18 cellular contexts compared by ENCODE assay signal in genomic region chr5:180302256-180302655, GRCh38. TPM values are rescaled to one million over a fixed set of nuclear protein-coding genes. Genes with fewer than 3 reads are reported as not detected.
DNase-seq lines count a peak whose midpoint lies in the region; ATAC-seq and TF ChIP-seq lines count a peak whose summit lies in the region.
"Had no signal": no experiment of that assay in that cellular context is flagged by ENCODE, and none has a peak within 500 bp of the region (broad histone marks: within the 10 kb centered on the region; RNA-seq: fewer than 3 reads in every experiment).

No MANE protein-coding gene starts in this region.

- no peak overlapping the region for H2BK5ac ChIP-seq in trophoblast cell (ENCODE audit: low read depth, low read length, poor library complexity)
- no peak overlapping the region for H2BK5ac ChIP-seq in neuronal stem cell (ENCODE audit: low read length)

- H3K27ac Mint-ChIP-seq in naive thymus-derived CD4-positive, alpha-beta T cell = no peak overlapping the region
- H3K27ac Mint-ChIP-seq: CD4-positive, alpha-beta memory T cell; GM23338; H9 had no signal

- H3K9ac ChIP-seq in PC-3 (ENCODE audit: low read length) = 0 out of 2 replicates have a peak overlapping the region, but pooled peaks have one; percentile 20
- no peak overlapping the region for H3K9ac ChIP-seq in trophoblast cell (ENCODE audit: low read length)
- no peak overlapping the region for H3K9ac ChIP-seq in neuronal stem cell (ENCODE audit: low read depth, low read length, poor library complexity)

- H3K9me3 ChIP-seq in PC-3 (ENCODE audit: low read length) (no peaks in the 10 kb centered on the region), trophoblast cell (ENCODE audit: insufficient read depth, low read depth, low read length) (no peaks in the 10 kb centered on the region), neuronal stem cell (replicated peaks in 1 of 2; ENCODE audit: control insufficient read depth in 2 of 2, insufficient read depth in 1 of 2, low read depth in 1 of 2, low read length in 2 of 2) (peaks cover 0 to 4% of the 10 kb centered on the region in 2 donors)
- no peaks in the 10 kb centered on the region for H3K9me3 ChIP-seq in naive thymus-derived CD4-positive, alpha-beta T cell (ENCODE audit: control insufficient read depth in 2 of 3, low read length in 3 of 3)

- H3K14ac ChIP-seq in trophoblast cell (ENCODE audit: low read length) = no peak overlapping the region
- no peak overlapping the region for H3K14ac ChIP-seq in neuronal stem cell (ENCODE audit: low read length)

- peak; percentile 94 for ATAC-seq in PC-3
- ATAC-seq in naive thymus-derived CD4-positive, alpha-beta T cell = no peak
- no peak for ATAC-seq in HG03457 (IDR thresholded peaks at IDR 0.05; ENCODE audit: unreplicated experiment)
- ATAC-seq: GM23338, HCT116 had no signal

- H3K36me3 ChIP-seq in PC-3 (ENCODE audit: low read depth, low read length) (no peaks in the 10 kb centered on the region), trophoblast cell (ENCODE audit: control insufficient read depth in 1 of 2, insufficient read depth in 2 of 2, low read length in 2 of 2) (no peaks in the 10 kb centered on the region), neuronal stem cell (replicated peaks in 1 of 2; ENCODE audit: control insufficient read depth in 2 of 2, insufficient read depth in 2 of 2, low read length in 2 of 2) (peaks cover 27 to 49% of the 10 kb centered on the region in 2 donors)
- no peaks in the 10 kb centered on the region for H3K36me3 ChIP-seq in naive thymus-derived CD4-positive, alpha-beta T cell (ENCODE audit: control insufficient read depth in 2 of 3, insufficient read depth in 3 of 3, low read length in 3 of 3)

- DNase-seq in NCI-H146 (lab: John Stamatoyannopoulos, UW) (peak; percentile 14), PC-3 (peak; percentile 51), coronary artery (ENCODE audit: low spot score) (peak; percentile 43), trophoblast cell (peak; percentile 56 to 70), neuronal stem cell (ENCODE audit: low spot score) (no peak), SIG-M5 (lab: John Stamatoyannopoulos, UW) (no peak)
- no peak for DNase-seq in naive thymus-derived CD4-positive, alpha-beta T cell
- DNase-seq: C1 segment of cervical spinal cord; Calu3; CD4-positive, alpha-beta memory T cell; COR-L47; DMS53; DMS79 treated with DMSO at 0.1 percent for 48 hours; GF-D8; H9 had no signal

- H3K79me1 ChIP-seq in trophoblast cell (ENCODE audit: low read length) = no peaks in the 10 kb centered on the region
- no peaks in the 10 kb centered on the region for H3K79me1 ChIP-seq in neuronal stem cell (ENCODE audit: low read depth, low read length)

- H2AFZ ChIP-seq in PC-3 (ENCODE audit: low read length) (no peak overlapping the region), trophoblast cell (ENCODE audit: insufficient read depth, low read length, poor library complexity) (no peak overlapping the region), neuronal stem cell (ENCODE audit: low read length) (no peak overlapping the region)
- H2AFZ ChIP-seq: GM23338 had no signal

- H3K79me2 ChIP-seq in PC-3 (ENCODE audit: low read length) (no peaks in the 10 kb centered on the region), trophoblast cell (ENCODE audit: control insufficient read depth, insufficient read depth, low read length, poor library complexity) (no peaks in the 10 kb centered on the region)

- H3F3A ChIP-seq in PC-3 (ENCODE audit: low read length, unreplicated experiment) = no peaks in the 10 kb centered on the region

- peaks cover 0 to 12% (median 0%) of the 10 kb centered on the region in 5 donors for H3K27me3 Mint-ChIP-seq in naive thymus-derived CD4-positive, alpha-beta T cell

- H3K27me3 ChIP-seq in PC-3 (ENCODE audit: low read length) (no peaks in the 10 kb centered on the region), trophoblast cell (ENCODE audit: insufficient read depth, low read length) (no peaks in the 10 kb centered on the region), neuronal stem cell (ENCODE audit: control insufficient read depth in 3 of 3, insufficient read depth in 3 of 3, low read depth in 1 of 3, low read length in 3 of 3) (no peaks in the 10 kb centered on the region)
- H3K27me3 ChIP-seq in naive thymus-derived CD4-positive, alpha-beta T cell (ENCODE audit: control insufficient read depth in 2 of 2, insufficient read depth in 2 of 2, low read length in 2 of 2) = no peaks in the 10 kb centered on the region

- no peaks in the 10 kb centered on the region for H4K20me1 ChIP-seq in PC-3 (ENCODE audit: low read length)

- no CpG with 5 or more reads among the region's 10 CpGs for WGBS in trophoblast cell (ENCODE audit: extremely low coverage, insufficient coverage, insufficient read length)
- no CpG with 5 or more reads among the region's 10 CpGs for WGBS in neuronal stem cell (ENCODE audit: extremely low coverage in 2 of 2, insufficient read length in 2 of 2, insufficient replicate concordance in 1 of 2), 2 donors

- H2BK12ac ChIP-seq in trophoblast cell (ENCODE audit: low read length) = no peak overlapping the region
- H2BK12ac ChIP-seq in neuronal stem cell (ENCODE audit: low read length) = no peak overlapping the region

- peak overlapping the region; percentile 72 for H3K4me2 ChIP-seq in PC-3 (ENCODE audit: low read length)
- no peak overlapping the region for H3K4me2 ChIP-seq in trophoblast cell (ENCODE audit: low read length)
- H3K4me2 ChIP-seq in neuronal stem cell (ENCODE audit: insufficient read depth, low read length, poor library complexity, severe bottlenecking) = no peak overlapping the region
- H3K4me2 ChIP-seq: GM23338 had no signal

- no peaks in the 10 kb centered on the region for H3K9me3 Mint-ChIP-seq in naive thymus-derived CD4-positive, alpha-beta T cell
- H3K9me3 Mint-ChIP-seq: CD4-positive, alpha-beta memory T cell; H9 had no signal

- peaks cover 0 to 4% (median 0%) of the 10 kb centered on the region in 7 donors for H3K4me1 Mint-ChIP-seq in naive thymus-derived CD4-positive, alpha-beta T cell
- H3K4me1 Mint-ChIP-seq: CD4-positive, alpha-beta memory T cell had no signal

- H2AK5ac ChIP-seq in trophoblast cell (ENCODE audit: low read length) (no peak overlapping the region), neuronal stem cell (ENCODE audit: low read depth, low read length) (no peak overlapping the region)

- no peak overlapping the region for H4K8ac ChIP-seq in trophoblast cell (ENCODE audit: low read depth, low read length)
- no peak overlapping the region for H4K8ac ChIP-seq in neuronal stem cell (ENCODE audit: low read depth, low read length)

- no peak overlapping the region for H4K12ac ChIP-seq in trophoblast cell (ENCODE audit: low read depth, low read length)

- 0 out of 2 replicates have a peak overlapping the region, but pooled peaks have one; percentile 38 for H3K4me3 ChIP-seq in PC-3 (ENCODE audit: low read length)
- H3K4me3 ChIP-seq in coronary artery = no peak overlapping the region
- no peak overlapping the region for H3K4me3 ChIP-seq in trophoblast cell (ENCODE audit: low read depth, low read length)
- H3K4me3 ChIP-seq in neuronal stem cell (ENCODE audit: low read length in 2 of 2) = no peak overlapping the region
- no peak overlapping the region for H3K4me3 ChIP-seq in naive thymus-derived CD4-positive, alpha-beta T cell (ENCODE audit: low read length)
- H3K4me3 ChIP-seq: GM23338 had no signal

- H3K23ac ChIP-seq in trophoblast cell (ENCODE audit: low read length) (no peak overlapping the region), neuronal stem cell (ENCODE audit: low read depth, low read length, poor library complexity) (no peak overlapping the region)

- BruUV-seq in PC-3 (replicated peaks; lab: Mats Ljungman, UMichigan) = no TSS peak

- POLR2A ChIA-PET in PC-3 (lab: Charles Lee; ENCODE audit: unreplicated experiment) = no interaction called here
- POLR2A ChIA-PET in naive thymus-derived CD4-positive, alpha-beta T cell (lab: Charles Lee) = no interaction called here

- CTCF ChIA-PET in PC-3 (lab: Charles Lee) = no interaction called here
- CTCF ChIA-PET in naive thymus-derived CD4-positive, alpha-beta T cell (lab: Charles Lee) = no interaction called here

- H2BK15ac ChIP-seq in neuronal stem cell (ENCODE audit: low read length) = no peak overlapping the region

- H3K4me1 ChIP-seq in PC-3 (ENCODE audit: insufficient read depth, low read length) (no peaks in the 10 kb centered on the region), trophoblast cell (ENCODE audit: control insufficient read depth in 1 of 2, insufficient read depth in 2 of 2, low read length in 2 of 2) (no peaks in the 10 kb centered on the region), neuronal stem cell (ENCODE audit: control insufficient read depth in 2 of 2, insufficient read depth in 1 of 2, low read depth in 1 of 2, low read length in 2 of 2) (no peaks in the 10 kb centered on the region)
- no peaks in the 10 kb centered on the region for H3K4me1 ChIP-seq in naive thymus-derived CD4-positive, alpha-beta T cell (ENCODE audit: control insufficient read depth in 2 of 2, insufficient read depth in 2 of 2, low read length in 2 of 2)

- no peaks in the 10 kb centered on the region for H3K9me2 ChIP-seq in PC-3 (replicated peaks; ENCODE audit: low read length)

- H2BK120ac ChIP-seq in trophoblast cell (ENCODE audit: insufficient read depth, low read length, poor library complexity) = no peak overlapping the region
- H2BK120ac ChIP-seq in neuronal stem cell (ENCODE audit: low read depth, low read length) = no peak overlapping the region

- H3K27ac ChIP-seq in PC-3 (ENCODE audit: low read length) (peak overlapping the region; percentile 41; the same call in 1 of the 2 replicates), coronary artery (no peak overlapping the region), trophoblast cell (ENCODE audit: low read depth, low read length) (no peak overlapping the region), neuronal stem cell (replicated peaks; ENCODE audit: low read length) (no peak overlapping the region)
- no peak overlapping the region for H3K27ac ChIP-seq in naive thymus-derived CD4-positive, alpha-beta T cell (ENCODE audit: low read depth, low read length)

- H3K4ac ChIP-seq in trophoblast cell (ENCODE audit: low read depth, low read length) (no peak overlapping the region), neuronal stem cell (ENCODE audit: low read length) (no peak overlapping the region)

- H3K18ac ChIP-seq in trophoblast cell (ENCODE audit: low read length) = no peak overlapping the region
- H3K18ac ChIP-seq in neuronal stem cell (ENCODE audit: low read length) = no peak overlapping the region

- H4K91ac ChIP-seq in trophoblast cell (ENCODE audit: low read depth, low read length) = no peak overlapping the region
- H4K91ac ChIP-seq in neuronal stem cell (ENCODE audit: low read depth, low read length, poor library complexity) = no peak overlapping the region

- H3K36me3 Mint-ChIP-seq in naive thymus-derived CD4-positive, alpha-beta T cell = no peaks in the 10 kb centered on the region
- H3K36me3 Mint-ChIP-seq: CD4-positive, alpha-beta memory T cell had no signal

- TF ChIP-seq CTCF in PC-3 (conservative IDR thresholded peaks at IDR 0.05; ENCODE audit: low read depth, low read length) (no peak), coronary artery (IDR thresholded peaks at IDR 0.05) (no peak)

- intact Hi-C loops in PC-3 (cut with micrococcal nuclease) = no loop called here
- intact Hi-C loops in naive thymus-derived CD4-positive, alpha-beta T cell (cut with micrococcal nuclease) = no loop called here

- no peak overlapping the region for H3K4me3 Mint-ChIP-seq in naive thymus-derived CD4-positive, alpha-beta T cell
- H3K4me3 Mint-ChIP-seq: CD4-positive, alpha-beta memory T cell; GM23338; H9 had no signal

RNA-seq across cellular contexts. Expression of gene MAPK9, which starts 10.4 kb away (rescaled TPM):
- total RNA-seq in PC-3 (2014; rRNA removed) = 26.5 and 35.9 TPM in 2 replicates
- 35.7 and 36.2 TPM in 2 replicates for polyA plus RNA-seq in trophoblast cell (2013)
- polyA plus RNA-seq in neuronal stem cell (2013, experiment 1 of 2) = 19.1 TPM
- polyA plus RNA-seq in neuronal stem cell (2013, experiment 2 of 2) = 20.1 TPM
- 10 to 100 TPM; 25.7 to 41.4 (median 31.2) TPM for total RNA-seq in naive thymus-derived CD4-positive, alpha-beta T cell
- 10 to 100 TPM; 14.7 to 18.0 TPM for polyA plus RNA-seq in naive thymus-derived CD4-positive, alpha-beta T cell

RNA-seq across cellular contexts. Expression of gene GFPT2, which starts 50.9 kb away (rescaled TPM):
- total RNA-seq in PC-3 (2014; rRNA removed) = 2.2 and 5.9 TPM in 2 replicates
- 7.6 and 8.2 TPM in 2 replicates for polyA plus RNA-seq in trophoblast cell (2013)
- polyA plus RNA-seq in neuronal stem cell (2013, experiment 1 of 2) = 17.6 TPM
- polyA plus RNA-seq in neuronal stem cell (2013, experiment 2 of 2) = 16.4 TPM
- total RNA-seq in naive thymus-derived CD4-positive, alpha-beta T cell = under 1 TPM in 2 of 5 experiments, not detected in 3; 0.16 to 0.81 TPM
- not detected for polyA plus RNA-seq in naive thymus-derived CD4-positive, alpha-beta T cell
- total RNA-seq: Calu3 had no signal

Comparison
In these comparisons a context has a peak if more than half of its experiments do, and no peak if none do; other contexts are left out.
1. DNase-seq: peak in NCI-H146 (single experiment), PC-3 (single experiment), coronary artery (single experiment) and trophoblast cell (2 of 2); none in neuronal stem cell (single experiment), SIG-M5 (single experiment) and naive thymus-derived CD4-positive, alpha-beta T cell (0 of 9).